In genomic region chr7:149104214-149104613, GRCh38 we compare ENCODE assay signal across 7 cellular contexts.
"Had no signal": no experiment of that assay in that cellular context is flagged by ENCODE, and none has a peak within 500 bp of the region (broad histone marks: within the 10 kb centered on the region; RNA-seq: fewer than 3 reads in every experiment).

No MANE protein-coding gene starts in this region.

- ATAC-seq: HCT116, HepG2 had no signal

- H3K36me3 ChIP-seq: HAP-1 had no signal

- H3K4me2 ChIP-seq: GM23338 had no signal

- H3K4me3 Mint-ChIP-seq: GM23338, HFFc6, IgD-negative memory B cell had no signal

- H3K4me3 ChIP-seq: GM23338, HAP-1 had no signal

- H3K27me3 Mint-ChIP-seq: IgD-negative memory B cell had no signal

- FAIRE-seq: HepG2 had no signal

- H3K27ac ChIP-seq: HL-60 had no signal

- DNase-seq: HFFc6 had no signal

- H3K4me1 Mint-ChIP-seq: IgD-negative memory B cell had no signal

- H3K4me1 ChIP-seq: HAP-1 had no signal

- H3K9me3 ChIP-seq: HAP-1 had no signal

- H3K27ac Mint-ChIP-seq: GM23338, HFFc6 had no signal

- H2AFZ ChIP-seq: GM23338 had no signal

- H3K9me3 Mint-ChIP-seq: GM23338, HFFc6, IgD-negative memory B cell had no signal
